In genomic region chr5:151924564-151925395, GRCh38 we compare ENCODE assay signal across 9 cellular contexts. TPM values are rescaled to one million over a fixed set of nuclear protein-coding genes. Genes with fewer than 3 reads are reported as not detected.
DNase-seq lines count a peak whose midpoint lies in the region; ATAC-seq and TF ChIP-seq lines count a peak whose summit lies in the region.
"Had no signal": no experiment of that assay in that cellular context is flagged by ENCODE, and none has a peak within 500 bp of the region (broad histone marks: within the 10 kb centered on the region; RNA-seq: fewer than 3 reads in every experiment).

Gene GLRA1 (minus strand): TSS chr5:151924851. CDS start chr5:151924549, 302 bp downstream.

- peaks cover 5% of the 10 kb centered on the region for H3K9me3 Mint-ChIP-seq in activated CD4-positive, alpha-beta memory T cell treated with anti-CD3 and anti-CD28 coated beads for 36 hours
- no peaks in the 10 kb centered on the region for H3K9me3 Mint-ChIP-seq in endodermal cell

- H3K27ac ChIP-seq in Karpas-422 (ENCODE audit: low read length) = no peak within 1 kb of the TSS
- H3K27ac ChIP-seq in endodermal cell (ENCODE audit: low read depth, low read length) = peak within 1 kb of the TSS; percentile 54
- no peak within 1 kb of the TSS for H3K27ac ChIP-seq in transverse colon
- H3K27ac ChIP-seq: epithelial cell of prostate had no signal

- H3K36me3 Mint-ChIP-seq in activated CD4-positive, alpha-beta memory T cell treated with anti-CD3 and anti-CD28 coated beads for 36 hours = no peaks in the 10 kb centered on the region
- H3K36me3 Mint-ChIP-seq in endodermal cell (ENCODE audit: low read depth) = no peaks in the 10 kb centered on the region

- H3K79me2 ChIP-seq in Karpas-422 (ENCODE audit: low read length) = no peaks in the 10 kb centered on the region

- no peaks in the 10 kb centered on the region for H3K36me3 ChIP-seq in Karpas-422 (ENCODE audit: insufficient read depth, low read length)
- no peaks in the 10 kb centered on the region for H3K36me3 ChIP-seq in endodermal cell (ENCODE audit: control insufficient read depth, insufficient read depth, low read length)
- H3K36me3 ChIP-seq in transverse colon = no peaks in the 10 kb centered on the region

- H3K27ac Mint-ChIP-seq in activated CD4-positive, alpha-beta memory T cell treated with anti-CD3 and anti-CD28 coated beads for 36 hours = no peak within 1 kb of the TSS
- H3K27ac Mint-ChIP-seq in endodermal cell = no peak within 1 kb of the TSS

- intact Hi-C loops in activated CD4-positive, alpha-beta memory T cell treated with anti-CD3 and anti-CD28 coated beads for 36 hours (cut with micrococcal nuclease) = no loop called here
- intact Hi-C loops in transverse colon (cut with DNase I; ENCODE audit: low total_unique reads) = no loop called here

- H3K4me3 ChIP-seq in Karpas-422 (ENCODE audit: low read length) = no peak within 1 kb of the TSS
- peak within 1 kb of the TSS; percentile 57 for H3K4me3 ChIP-seq in endodermal cell (ENCODE audit: low read length)
- H3K4me3 ChIP-seq in transverse colon = no peak within 1 kb of the TSS

- in situ Hi-C loops in transverse colon (cut with MboI; ENCODE audit: low pct_ligation_motif_present in 1 of 4, low pct_unique_long_range_greater_than_20kb in 1 of 4, low sequenced_read_pairs in 3 of 4) = no loop called here

- no peak for TF ChIP-seq EP300 in transverse colon (IDR thresholded peaks at IDR 0.05; ENCODE audit: low read depth)

- 9 to 15% methylated on average over 26 to 48 of the region's 48 CpGs for WGBS in endodermal cell (ENCODE audit: insufficient coverage in 1 of 2, insufficient read length in 1 of 2), 2 experiments
- WGBS in transverse colon (ENCODE audit: low coverage in 1 of 2), 2 donors = 11 to 22% methylated on average over 20 to 48 of the region's 48 CpGs

- H3K4me1 Mint-ChIP-seq in activated CD4-positive, alpha-beta memory T cell treated with anti-CD3 and anti-CD28 coated beads for 36 hours (ENCODE audit: low read depth) = no peaks in the 10 kb centered on the region
- H3K4me1 Mint-ChIP-seq in endodermal cell = peaks cover 5% of the 10 kb centered on the region

- TF ChIP-seq POLR2A in transverse colon (IDR thresholded peaks at IDR 0.05) = no peak

- H3K9me2 ChIP-seq in Karpas-422 (replicated peaks; ENCODE audit: insufficient read depth, low read length) = no peaks in the 10 kb centered on the region

- CTCF ChIA-PET in activated CD4-positive, alpha-beta memory T cell treated with anti-CD3 and anti-CD28 coated beads for 36 hours (lab: Charles Lee) = interaction anchor here (0.9 kb wide), 1 partner anchor 99 kb away, joined by 4 read pairs; no protein-coding TSS in a partner anchor

- no peak within 1 kb of the TSS for H2AFZ ChIP-seq in Karpas-422 (ENCODE audit: low read length)

- no peak within 1 kb of the TSS for H3K4me2 ChIP-seq in Karpas-422 (ENCODE audit: low read depth, low read length, poor library complexity, severe bottlenecking)

- H3K9me3 ChIP-seq in Karpas-422 (ENCODE audit: low read length) (no peaks in the 10 kb centered on the region), endodermal cell (ENCODE audit: control insufficient read depth, low read length) (no peaks in the 10 kb centered on the region), transverse colon (no peaks in the 10 kb centered on the region)

- no peaks in the 10 kb centered on the region for H3K4me1 ChIP-seq in Karpas-422 (ENCODE audit: low read length)
- no peaks in the 10 kb centered on the region for H3K4me1 ChIP-seq in endodermal cell (ENCODE audit: control insufficient read depth, insufficient read depth, low read length)
- no peaks in the 10 kb centered on the region for H3K4me1 ChIP-seq in transverse colon

- no peak for TF ChIP-seq CTCF in endodermal cell (conservative IDR thresholded peaks at IDR 0.05)
- TF ChIP-seq CTCF in transverse colon (IDR thresholded peaks at IDR 0.05) = no peak

- DNase-seq in D341Med (ENCODE audit: low spot score) = peak; percentile 45
- peak; percentile 68 for DNase-seq in Karpas-422
- DNase-seq in activated CD4-positive, alpha-beta memory T cell treated with anti-CD3 and anti-CD28 coated beads for 36 hours = peak; percentile 61
- peak; percentile 93 for DNase-seq in endodermal cell
- DNase-seq in middle frontal gyrus (ENCODE audit: extremely low spot score, low spot score) = peak; percentile 9
- DNase-seq in transverse colon = peak; percentile 11
- DNase-seq in NCI-H1436 (lab: John Stamatoyannopoulos, UW) = no peak

- POLR2A ChIA-PET in activated CD4-positive, alpha-beta memory T cell treated with anti-CD3 and anti-CD28 coated beads for 36 hours (lab: Charles Lee) = no interaction called here

- H3K4me3 Mint-ChIP-seq in activated CD4-positive, alpha-beta memory T cell treated with anti-CD3 and anti-CD28 coated beads for 36 hours = no peak within 1 kb of the TSS
- H3K4me3 Mint-ChIP-seq in endodermal cell = no peak within 1 kb of the TSS

- no peaks in the 10 kb centered on the region for H3K27me3 ChIP-seq in Karpas-422 (ENCODE audit: low read length)
- peaks cover 80% of the 10 kb centered on the region for H3K27me3 ChIP-seq in endodermal cell (ENCODE audit: control insufficient read depth, insufficient read depth, low read length, poor library complexity, severe bottlenecking)
- peaks cover 16% of the 10 kb centered on the region for H3K27me3 ChIP-seq in transverse colon

- H3K9ac ChIP-seq in Karpas-422 (ENCODE audit: low read length) (no peak within 1 kb of the TSS), endodermal cell (ENCODE audit: extremely low read depth, low read length, poor library complexity, severe bottlenecking) (no peak within 1 kb of the TSS)

- H4K20me1 ChIP-seq in Karpas-422 (ENCODE audit: insufficient read depth, low read depth, low read length) = no peaks in the 10 kb centered on the region

- no peak for ATAC-seq in HG03460 (IDR thresholded peaks at IDR 0.05; ENCODE audit: unreplicated experiment)

- peaks cover 27% of the 10 kb centered on the region for H3K27me3 Mint-ChIP-seq in activated CD4-positive, alpha-beta memory T cell treated with anti-CD3 and anti-CD28 coated beads for 36 hours
- H3K27me3 Mint-ChIP-seq in endodermal cell (ENCODE audit: insufficient read depth) = peaks cover 87% of the 10 kb centered on the region

RNA-seq across cellular contexts. Expression of gene GLRA1, which starts in this region (rescaled TPM):
- total RNA-seq in Karpas-422 (2014; rRNA removed; shearing (Covaris generic); ENCODE audit: low replicate concordance) = not detected in 2 replicates
- total RNA-seq in activated CD4-positive, alpha-beta memory T cell treated with anti-CD3 and anti-CD28 coated beads for 36 hours = not detected
- total RNA-seq in endodermal cell = not detected
- 28.3 TPM for polyA plus RNA-seq in endodermal cell (2013, experiment 1 of 2)
- polyA plus RNA-seq in endodermal cell (2013, experiment 2 of 2) = 28.7 TPM
- total RNA-seq in transverse colon = not detected

Comparison
In these comparisons a context has a peak if more than half of its experiments do, and no peak if none do; other contexts are left out.
1. Peak in DNase-seq in Karpas-422; RNA of the gene not detected or under 1 TPM.
2. Peak in DNase-seq in activated CD4-positive, alpha-beta memory T cell treated with anti-CD3 and anti-CD28 coated beads for 36 hours; RNA of the gene not detected or under 1 TPM.
3. Peak in DNase-seq in transverse colon; RNA of the gene not detected or under 1 TPM.